Comparison of ENCODE assay signal across 18 cellular contexts in genomic region chr3:198027045-198027798, GRCh38.
"Had no signal": no experiment of that assay in that cellular context is flagged by ENCODE, and none has a peak within 500 bp of the region (broad histone marks: within the 10 kb centered on the region; RNA-seq: fewer than 3 reads in every experiment).

No MANE protein-coding gene starts in this region.

- H3K27ac Mint-ChIP-seq: T-cell had no signal

- ATAC-seq: T-cell had no signal

- H3K9me3 ChIP-seq: SK-N-SH had no signal

- H3K27me3 Mint-ChIP-seq: T-cell had no signal

- H3K9me2 ChIP-seq: SK-N-SH had no signal

- H3K9me3 Mint-ChIP-seq: T-cell had no signal

- H3K4me2 ChIP-seq: SK-N-SH had no signal

- H3K4me1 Mint-ChIP-seq: T-cell had no signal

- H3K4me3 Mint-ChIP-seq: T-cell had no signal

- DNase-seq: IMR-90, NCI-H1092, NCI-H1105 treated with DMSO at 0.1 percent for 48 hours, NCI-H1694, NCI-H187 treated with DMSO at 0.1 percent for 48 hours, NCI-H2029 treated with DMSO at 0.1 percent for 48 hours, NCI-H2171 treated with DMSO at 0.1 percent for 48 hours, NCI-H345, NCI-H446 treated with DMSO at 0.1 percent for 48 hours, NCI-H524, NCI-H526 treated with DMSO at 0.1 percent for 48 hours, NCI-H774, Right ventricle myocardium superior, RPMI8226, SIG-M5, SK-N-SH, SW 1271, T-cell had no signal
